13 cellular contexts compared by ENCODE assay signal in genomic region chr4:25856756-25857155, GRCh38. TPM values are rescaled to one million over a fixed set of nuclear protein-coding genes. Genes with fewer than 3 reads are reported as not detected.
A peak's percentile ranks its signal among the peaks of the same experiment; 100 is the strongest.
DNase-seq lines count a peak whose midpoint lies in the region; ATAC-seq and TF ChIP-seq lines count a peak whose summit lies in the region.
"Had no signal": no experiment of that assay in that cellular context is flagged by ENCODE, and none has a peak within 500 bp of the region (broad histone marks: within the 10 kb centered on the region; RNA-seq: fewer than 3 reads in every experiment).

No MANE protein-coding gene starts in this region.

- no peaks in the 10 kb centered on the region for H3K27me3 ChIP-seq in IMR-90 (ENCODE audit: control insufficient read depth, insufficient read depth, low read length)
- H3K27me3 ChIP-seq in right cardiac atrium (ENCODE audit: control insufficient read depth, insufficient read depth) = no peaks in the 10 kb centered on the region

- H3K36me3 ChIP-seq in IMR-90 (ENCODE audit: control insufficient read depth, insufficient read depth, low read length) = no peaks in the 10 kb centered on the region

- no peak overlapping the region for H2BK20ac ChIP-seq in IMR-90 (ENCODE audit: low read depth, low read length)

- H3K14ac ChIP-seq in IMR-90 (replicated peaks; ENCODE audit: low read depth, low read length) = no peak overlapping the region

- H2AFZ ChIP-seq in IMR-90 (replicated peaks; ENCODE audit: low read length, poor library complexity) = no peak overlapping the region

- H3K36me3 Mint-ChIP-seq in activated T-helper 17 cell treated with anti-CD3 and anti-CD28 coated beads, Interleukin-2, amount 50 U/mL, for 72 hours (ENCODE audit: low read depth) = peaks cover 28% of the 10 kb centered on the region
- H3K36me3 Mint-ChIP-seq in naive B cell = peaks cover 5 to 29% of the 10 kb centered on the region in 2 donors
- H3K36me3 Mint-ChIP-seq in HFFc6 (ENCODE audit: low read depth) = no peaks in the 10 kb centered on the region

- H3K4ac ChIP-seq in IMR-90 (ENCODE audit: low read depth, low read length) = no peak overlapping the region

- ATAC-seq in IMR-90 (ENCODE audit: low read depth) = peak; percentile 27
- no peak for ATAC-seq in activated T-helper 17 cell treated with anti-CD3 and anti-CD28 coated beads, Interleukin-2, amount 50 U/mL, for 72 hours (replicated peaks)
- no peak for ATAC-seq in naive B cell (ENCODE audit: low read depth in 2 of 2)
- no peak for ATAC-seq in GM21515 (IDR thresholded peaks at IDR 0.05; ENCODE audit: unreplicated experiment)
- no peak for ATAC-seq in right cardiac atrium

- no peak overlapping the region for H4K91ac ChIP-seq in IMR-90 (ENCODE audit: insufficient read depth, low read depth, low read length)

- H3K9me3 Mint-ChIP-seq in activated T-helper 17 cell treated with anti-CD3 and anti-CD28 coated beads, Interleukin-2, amount 50 U/mL, for 72 hours = no peaks in the 10 kb centered on the region
- H3K9me3 Mint-ChIP-seq in naive B cell = no peaks in the 10 kb centered on the region
- H3K9me3 Mint-ChIP-seq in HFFc6 = no peaks in the 10 kb centered on the region

- no peak overlapping the region for H2AK5ac ChIP-seq in IMR-90 (ENCODE audit: low read depth, low read length)

- TF ChIP-seq RAD21 in IMR-90 (IDR thresholded peaks at IDR 0.05; ENCODE audit: low read length) = no peak

- H3K9ac ChIP-seq in IMR-90 (ENCODE audit: low read depth, low read length) = no peak overlapping the region

- no peak overlapping the region for H3K56ac ChIP-seq in IMR-90 (ENCODE audit: extremely low read depth, insufficient read depth, low read length)

- CTCF ChIA-PET in IMR-90 (lab: Yijun Ruan, JAX) = no interaction called here

- no peak overlapping the region for H2BK120ac ChIP-seq in IMR-90 (ENCODE audit: low read depth, low read length)

- H4K5ac ChIP-seq in IMR-90 (ENCODE audit: low read depth, low read length) = no peak overlapping the region

- POLR2A ChIA-PET in IMR-90 (lab: Charles Lee; ENCODE audit: unreplicated experiment) = no interaction called here

- H3K23ac ChIP-seq in IMR-90 (ENCODE audit: low read depth, low read length) = no peak overlapping the region

- no peaks in the 10 kb centered on the region for H3K27me3 Mint-ChIP-seq in activated T-helper 17 cell treated with anti-CD3 and anti-CD28 coated beads, Interleukin-2, amount 50 U/mL, for 72 hours
- H3K27me3 Mint-ChIP-seq in naive B cell = no peaks in the 10 kb centered on the region
- no peaks in the 10 kb centered on the region; the same call in 1 of the 2 replicates for H3K27me3 Mint-ChIP-seq in HFFc6 (ENCODE audit: insufficient read depth)

- peak; percentile 88 for DNase-seq in CD1c-positive myeloid dendritic cell (ENCODE audit: extremely low spot score)
- DNase-seq in IMR-90 = no peak
- DNase-seq in naive B cell = no peak
- no peak for DNase-seq in HFFc6
- DNase-seq in cardiac septum (ENCODE audit: low spot score) = no peak
- DNase-seq in right cardiac atrium = no peak
- DNase-seq: activated naive CD4-positive, alpha-beta T cell treated with anti-CD3 and anti-CD28 coated beads, Interleukin-2, amount 50 U/mL, for 16 hours; Caco-2; Kasumi-1; NCI-H2081 treated with DMSO at 0.1 percent for 48 hours; SW 1271 had no signal

- TF ChIP-seq CTCF in IMR-90 (conservative IDR thresholded peaks at IDR 0.05; ENCODE audit: low read depth, low read length) (no peak), HFFc6 (IDR thresholded peaks at IDR 0.05) (no peak)

- intact Hi-C loops in IMR-90 (cut with micrococcal nuclease) (no loop called here), cardiac septum (cut with DNase I) (no loop called here), right cardiac atrium (cut with DNase I) (no loop called here)

- H3K4me3 Mint-ChIP-seq in activated T-helper 17 cell treated with anti-CD3 and anti-CD28 coated beads, Interleukin-2, amount 50 U/mL, for 72 hours = peak overlapping the region; percentile 94
- H3K4me3 Mint-ChIP-seq in naive B cell = peak overlapping the region in 3 of 8 donors; percentile 2 to 98 (median 33)
- no peak overlapping the region for H3K4me3 Mint-ChIP-seq in HFFc6

- peaks cover 17% of the 10 kb centered on the region; the same call in 1 of the 2 replicates for H3K9me1 ChIP-seq in IMR-90 (ENCODE audit: insufficient read depth, low read length)

- no peak overlapping the region for H3K18ac ChIP-seq in IMR-90 (ENCODE audit: low read depth, low read length)

- H4K8ac ChIP-seq in IMR-90 (ENCODE audit: low read depth in 2 of 2, low read length in 2 of 2) = no peak overlapping the region

- WGBS in IMR-90 (ENCODE audit: extremely low coverage in 2 of 2, insufficient read length in 1 of 2), 2 experiments = no CpG with 5 or more reads among the region's 1 CpG
- 50% methylated on average over 1 of the region's 1 CpG for WGBS in right cardiac atrium

- peaks cover 13% of the 10 kb centered on the region for H3K4me1 ChIP-seq in IMR-90 (ENCODE audit: control insufficient read depth, insufficient read depth, low read length)
- no peaks in the 10 kb centered on the region for H3K4me1 ChIP-seq in right cardiac atrium (ENCODE audit: control insufficient read depth, insufficient read depth, low read length)
- H3K4me1 ChIP-seq: Caco-2 had no signal

- H3K79me1 ChIP-seq in IMR-90 (ENCODE audit: low read depth in 1 of 2, low read length in 2 of 2) = peaks cover 24 to 34% of the 10 kb centered on the region in 2 experiments

- no peaks in the 10 kb centered on the region for H3K9me3 ChIP-seq in IMR-90 (ENCODE audit: control insufficient read depth, insufficient read depth, low read length)
- no peaks in the 10 kb centered on the region for H3K9me3 ChIP-seq in right cardiac atrium (ENCODE audit: control insufficient read depth, low read length)
- H3K9me3 ChIP-seq: Caco-2 had no signal

- H3K4me2 ChIP-seq in IMR-90 (ENCODE audit: low read depth, low read length) = no peak overlapping the region

- in situ Hi-C loops in IMR-90 (cut with MboI; ENCODE audit: low sequenced_read_pairs) = no loop called here

- H2AK9ac ChIP-seq in IMR-90 (replicated peaks; ENCODE audit: low read depth, low read length, poor library complexity) = no peak overlapping the region

- no peaks in the 10 kb centered on the region for H4K20me1 ChIP-seq in IMR-90 (ENCODE audit: insufficient read depth, low read length)

- H3K27ac Mint-ChIP-seq in activated T-helper 17 cell treated with anti-CD3 and anti-CD28 coated beads, Interleukin-2, amount 50 U/mL, for 72 hours = peak overlapping the region; percentile 98
- peak overlapping the region; percentile 5 to 98 (median 83) for H3K27ac Mint-ChIP-seq in naive B cell
- no peak overlapping the region for H3K27ac Mint-ChIP-seq in HFFc6

- H3K4me3 ChIP-seq in IMR-90 (ENCODE audit: insufficient read depth, low read depth, low read length) (no peak overlapping the region), right cardiac atrium (ENCODE audit: low read length) (no peak overlapping the region)

- peaks cover 58% of the 10 kb centered on the region for H3K4me1 Mint-ChIP-seq in activated T-helper 17 cell treated with anti-CD3 and anti-CD28 coated beads, Interleukin-2, amount 50 U/mL, for 72 hours
- H3K4me1 Mint-ChIP-seq in naive B cell (peaks cover 75 to 95% (median 83%) of the 10 kb centered on the region in 3 donors), HFFc6 (ENCODE audit: low read depth) (peaks cover 55% of the 10 kb centered on the region)

- H2BK5ac ChIP-seq in IMR-90 (ENCODE audit: low read depth, low read length, poor library complexity, severe bottlenecking) = no peak overlapping the region

- H2BK15ac ChIP-seq in IMR-90 (ENCODE audit: low read depth, low read length) = no peak overlapping the region

- BruUV-seq in IMR-90 (replicated peaks; lab: Mats Ljungman, UMichigan) = no TSS peak

- dilution Hi-C loops in IMR-90 (cut with HindIII; ENCODE audit: low sequenced_read_pairs, unreplicated experiment) = no loop called here

- TF ChIP-seq POLR2A in IMR-90 (IDR thresholded peaks at IDR 0.05; ENCODE audit: low read depth, low read length) = no peak

- H3K27ac ChIP-seq in IMR-90 (ENCODE audit: insufficient read depth, low read length) (no peak overlapping the region), right cardiac atrium (ENCODE audit: low read length) (no peak overlapping the region)

TF ChIP-seq in IMR-90, 13 proteins besides CTCF, POLR2A, EP300 and RAD21:
- TF ChIP-seq BHLHE40 (IDR thresholded peaks at IDR 0.05; ENCODE audit: low read depth, low read length) (no peak), CHD1 (IDR thresholded peaks at IDR 0.05; ENCODE audit: low read depth, low read length) (no peak), USF2 (IDR thresholded peaks at IDR 0.05; ENCODE audit: low read depth, low read length) (no peak)

RNA-seq across cellular contexts. Expression of gene SEL1L3, which starts 6.0 kb away (rescaled TPM):
- 31.7 and 43.7 TPM in 2 replicates for total RNA-seq in IMR-90 (2012; rRNA removed)
- 13.1 and 16.4 TPM in 2 replicates for polyA plus RNA-seq in IMR-90 (2012; rRNA removed)
- polyA plus RNA-seq in IMR-90 (2012; cell fraction: cytosol; rRNA removed) = 5.4 and 6.4 TPM in 2 replicates
- polyA plus RNA-seq in IMR-90 (2012; cell fraction: nucleus; rRNA removed; ENCODE audit: low replicate concordance) = 5.6 and 13.5 TPM in 2 replicates
- total RNA-seq in activated T-helper 17 cell treated with anti-CD3 and anti-CD28 coated beads, Interleukin-2, amount 50 U/mL, for 72 hours = 10 to 100 TPM; 39.7 to 70.3 TPM
- 100 to 1,000 TPM; 129 to 288 (median 195) TPM for polyA plus RNA-seq in naive B cell (ENCODE audit: low read depth in 6 of 6)
- 10 to 100 TPM; 24.5 to 35.4 (median 31.1) TPM for total RNA-seq in HFFc6 (2021; fragmentation: NEBNext Ultra II Directional; extraction: Animal tissue kit (Norgen Biotek cat#: 25700))
- 3.3 TPM for total RNA-seq in cardiac septum
- 1 to 10 TPM; 2.6 to 3.1 (median 2.8) TPM for total RNA-seq in right cardiac atrium
- 1.7 TPM for polyA plus RNA-seq in right cardiac atrium

RNA-seq across cellular contexts. Expression of gene SMIM20, which starts 57.3 kb away (rescaled TPM):
- total RNA-seq in IMR-90 (2012; rRNA removed) (13.6 and 24.4 TPM in 2 replicates), cardiac septum (34.7 TPM), right cardiac atrium (10 to 100 TPM; 28.0 to 47.9 (median 34.8) TPM)
- polyA plus RNA-seq in IMR-90 (2012; rRNA removed) (20.5 and 23.1 TPM in 2 replicates), naive B cell (ENCODE audit: low read depth in 6 of 6) (10 to 100 TPM; 57.8 to 83.2 (median 71.3) TPM), right cardiac atrium (47.7 TPM)
- polyA plus RNA-seq in IMR-90 (2012; cell fraction: cytosol; rRNA removed) = 6.7 and 13.7 TPM in 2 replicates
- 2.5 and 9.9 TPM in 2 replicates for polyA plus RNA-seq in IMR-90 (2012; cell fraction: nucleus; rRNA removed; ENCODE audit: low replicate concordance)
- 10 to 100 TPM; 21.8 to 33.7 TPM for total RNA-seq in activated T-helper 17 cell treated with anti-CD3 and anti-CD28 coated beads, Interleukin-2, amount 50 U/mL, for 72 hours
- 10 to 100 TPM; 18.9 to 26.7 (median 22.0) TPM for total RNA-seq in HFFc6 (2021; fragmentation: NEBNext Ultra II Directional; extraction: Animal tissue kit (Norgen Biotek cat#: 25700))
